22 cellular contexts compared by ENCODE assay signal in the genomic region with DNA sequence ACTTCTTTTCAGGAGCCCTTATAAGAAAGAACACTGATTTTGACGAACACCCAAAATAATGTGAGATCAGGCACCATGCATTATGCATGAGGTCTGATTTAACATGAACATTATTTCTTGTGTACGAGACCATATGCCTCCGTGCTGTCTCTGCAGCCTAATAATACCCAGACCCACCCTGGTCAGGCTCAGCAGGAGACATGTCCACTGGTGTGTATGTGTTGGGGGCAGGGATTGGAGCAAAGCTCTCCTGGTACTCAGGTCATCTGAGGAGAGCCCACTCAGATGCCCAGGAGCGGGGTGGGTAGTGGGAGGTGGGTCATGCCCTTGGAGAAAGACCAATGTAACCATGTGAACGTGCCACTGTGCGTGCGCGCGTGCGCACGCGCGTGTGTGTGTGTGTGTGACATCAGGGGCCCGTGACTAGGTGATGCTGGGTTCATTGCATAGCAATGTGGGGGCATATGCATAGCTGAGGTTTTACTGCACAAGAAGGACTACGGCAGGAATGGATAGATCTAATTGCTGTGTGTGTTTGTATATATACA. TPM values are rescaled to one million over a fixed set of nuclear protein-coding genes. Genes with fewer than 3 reads are reported as not detected.
"Had no signal": no experiment of that assay in that cellular context is flagged by ENCODE, and none has a peak within 500 bp of the region (broad histone marks: within the 10 kb centered on the region; RNA-seq: fewer than 3 reads in every experiment).

No MANE protein-coding gene starts in this region.

- ATAC-seq: gastrocnemius medialis had no signal

- H3K9me3 ChIP-seq: gastrocnemius medialis, suprapubic skin had no signal

- H3K9me3 Mint-ChIP-seq: activated naive CD8-positive, alpha-beta T cell treated with anti-CD3 and anti-CD28 coated beads, Interleukin-2, amount 10 ng/mL, durations not matched to agents 7 days and 5 days; activated T-helper 2 cell treated with anti-CD3 and anti-CD28 coated beads, Interferon-gamma antibody, Interleukin-2, Interleukin-4, amounts not matched to agents 10 μg/mL and 5 μg/mL and 100 μg/mL, durations not matched to agents 14 hours and 24 hours and 36 hours; nephron; stimulated activated naive CD8-positive, alpha-beta T cell treated with anti-CD3 and anti-CD28 coated beads, Interleukin-15, Interleukin-2, amounts not matched to agents 100 ng/mL and 50 ng/mL, for 24 hours; T-helper 2 cell treated with Interferon-gamma antibody and Interleukin-4, amounts not matched to agents 5 μg/mL and 100 μg/mL, for 36 hours; type B pancreatic cell had no signal

- H3K4me1 Mint-ChIP-seq: activated naive CD8-positive, alpha-beta T cell treated with anti-CD3 and anti-CD28 coated beads, Interleukin-2, amount 10 ng/mL, durations not matched to agents 7 days and 5 days had no signal

- H3K36me3 ChIP-seq: gastrocnemius medialis, suprapubic skin had no signal

- H3K4me3 Mint-ChIP-seq: activated CD4-positive, alpha-beta T cell treated with anti-CD3 and anti-CD28 coated beads for 36 hours; activated naive CD8-positive, alpha-beta T cell treated with anti-CD3 and anti-CD28 coated beads, Interleukin-2, amount 10 ng/mL, durations not matched to agents 7 days and 5 days; stimulated activated naive CD8-positive, alpha-beta T cell treated with anti-CD3 and anti-CD28 coated beads, Interleukin-15, Interleukin-2, amounts not matched to agents 100 ng/mL and 50 ng/mL, for 24 hours; T-helper 2 cell treated with Interferon-gamma antibody and Interleukin-4, amounts not matched to agents 5 μg/mL and 100 μg/mL, for 36 hours; type B pancreatic cell; WTC11 had no signal

- H3K27ac ChIP-seq: coronary artery, gastrocnemius medialis, suprapubic skin had no signal

- H3K27ac Mint-ChIP-seq: activated CD4-positive, alpha-beta T cell treated with anti-CD3 and anti-CD28 coated beads for 36 hours; activated T-helper 2 cell treated with anti-CD3 and anti-CD28 coated beads, Interferon-gamma antibody, Interleukin-2, Interleukin-4, amounts not matched to agents 10 μg/mL and 5 μg/mL and 100 μg/mL, durations not matched to agents 14 hours and 24 hours and 36 hours; progenitor cell of endocrine pancreas; stimulated activated naive CD8-positive, alpha-beta T cell treated with anti-CD3 and anti-CD28 coated beads, Interleukin-15, Interleukin-2, amounts not matched to agents 100 ng/mL and 50 ng/mL, for 24 hours; T-helper 2 cell treated with Interferon-gamma antibody and Interleukin-4, amounts not matched to agents 5 μg/mL and 100 μg/mL, for 36 hours; type B pancreatic cell had no signal

- H3K4me3 ChIP-seq: coronary artery, gastrocnemius medialis, skin epidermis, suprapubic skin had no signal

- H3K36me3 Mint-ChIP-seq: activated naive CD8-positive, alpha-beta T cell treated with anti-CD3 and anti-CD28 coated beads, Interleukin-2, amount 10 ng/mL, durations not matched to agents 7 days and 5 days had no signal

- DNase-seq: activated CD4-positive, alpha-beta T cell treated with anti-CD3 and anti-CD28 coated beads for 36 hours; activated CD4-positive, alpha-beta T cell treated with anti-CD3 and anti-CD28 coated beads, Interleukin-2, amount 50 U/mL, for 48 hours; activated naive CD4-positive, alpha-beta T cell treated with Interleukin-2 at 50 U/mL for 16 hours; activated naive CD8-positive, alpha-beta T cell treated with anti-CD3 and anti-CD28 coated beads, Interleukin-2, amount 10 ng/mL, durations not matched to agents 7 days and 5 days; amygdala; erythroblast; gastrocnemius medialis; occipital lobe; stimulated activated CD4-positive, alpha-beta T cell treated with anti-CD3 and anti-CD28 coated beads, Interleukin-15, amount 100 ng/mL, for 24 hours; stimulated activated CD4-positive, alpha-beta T cell treated with anti-CD3 and anti-CD28 coated beads, Interleukin-2, amount 100 ng/mL, for 48 hours had no signal

- FAIRE-seq: endometrium had no signal

RNA-seq across cellular contexts. Expression of a gene that starts 7.1 kb away (rescaled TPM):
- total RNA-seq: liver had no signal
- polyA plus RNA-seq: liver had no signal
